8 cellular contexts compared by ENCODE assay signal in the genomic region with DNA sequence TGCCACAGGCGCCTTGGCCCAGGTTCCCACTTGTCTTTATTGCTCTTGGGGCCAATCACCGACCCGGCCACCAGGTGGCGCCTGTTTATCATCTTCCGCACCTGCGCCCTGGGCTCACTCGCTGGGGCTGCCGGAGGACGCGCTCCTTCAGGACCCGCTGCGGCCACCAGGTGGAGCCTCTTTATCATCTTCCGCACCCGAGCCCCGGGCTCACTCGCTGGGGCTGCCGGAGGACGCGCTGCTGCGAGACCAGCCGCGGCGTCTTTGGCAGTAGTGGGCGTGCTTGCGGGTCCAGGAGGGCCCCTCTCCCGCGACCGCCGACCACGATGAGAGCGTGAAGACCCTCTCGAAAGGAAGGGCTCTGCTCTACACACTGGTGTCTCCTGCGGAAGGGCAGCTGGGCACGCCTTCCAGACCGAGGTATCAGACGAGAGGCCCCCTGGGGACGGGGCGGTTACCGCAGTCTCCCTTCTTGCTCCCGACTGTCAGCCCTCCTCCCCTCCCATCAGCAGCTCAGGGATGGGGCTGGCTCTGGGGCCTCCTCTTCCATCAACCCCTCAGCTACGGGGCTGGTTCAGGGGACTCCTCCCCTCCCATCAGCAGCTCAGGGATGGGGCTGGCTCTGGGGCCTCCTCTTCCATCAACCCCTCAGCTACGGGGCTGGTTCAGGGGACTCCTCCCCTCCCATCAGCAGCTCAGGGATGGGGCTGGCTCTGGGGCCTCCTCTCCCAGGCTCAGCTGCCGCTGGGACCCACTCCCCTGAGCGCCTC. TPM values are rescaled to one million over a fixed set of nuclear protein-coding genes. Genes with fewer than 3 reads are reported as not detected.
DNase-seq lines count a peak whose midpoint lies in the region; ATAC-seq and TF ChIP-seq lines count a peak whose summit lies in the region.
"Not testable (repeated sequence)": the region's sequence is repeated elsewhere in the genome, so short reads cannot be mapped to it uniquely, and the experiment has no call there.

No MANE protein-coding gene starts in this region.

- peak; percentile 53 to 93 for ATAC-seq in CD4-positive, CD25-positive, alpha-beta regulatory T cell (ENCODE audit: low read depth in 2 of 2)
- peak; percentile 100 for ATAC-seq in GM19455 (IDR thresholded peaks at IDR 0.05; ENCODE audit: unreplicated experiment)
- ATAC-seq in HG03354 (IDR thresholded peaks at IDR 0.05; ENCODE audit: poor library complexity, severe bottlenecking, unreplicated experiment): peak; percentile 100
- ATAC-seq in lung (ENCODE audit: insufficient read depth, low FRiP score): peak; percentile 64

- H3K27me3 Mint-ChIP-seq in CD4-positive, CD25-positive, alpha-beta regulatory T cell: not testable (repeated sequence)

- not testable (repeated sequence) for H3K9me3 ChIP-seq in CD4-positive, CD25-positive, alpha-beta regulatory T cell (ENCODE audit: control insufficient read depth in 2 of 2, low read length in 2 of 2)
- peaks cover 3 to 16% of the 10 kb centered on the region in 2 donors for H3K9me3 ChIP-seq in lung (ENCODE audit: control insufficient read depth in 2 of 2, insufficient read depth in 1 of 2, low read length in 1 of 2)

- H3K27me3 ChIP-seq in CD4-positive, CD25-positive, alpha-beta regulatory T cell (ENCODE audit: control insufficient read depth, insufficient read depth, low read length); lung (ENCODE audit: control insufficient read depth, insufficient read depth): not testable (repeated sequence)

- peaks cover 0 to 12% (median 3%) of the 10 kb centered on the region in 7 donors for H3K9me3 Mint-ChIP-seq in CD4-positive, CD25-positive, alpha-beta regulatory T cell

- H3K36me3 Mint-ChIP-seq in CD4-positive, CD25-positive, alpha-beta regulatory T cell: not testable (repeated sequence)

- not testable (repeated sequence) for H3K36me3 ChIP-seq in CD4-positive, CD25-positive, alpha-beta regulatory T cell (ENCODE audit: control insufficient read depth, insufficient read depth, low read length); lung (ENCODE audit: control insufficient read depth in 2 of 2, insufficient read depth in 2 of 2, low read length in 2 of 2)

- not testable (repeated sequence) for H3K4me3 ChIP-seq in CD4-positive, CD25-positive, alpha-beta regulatory T cell (ENCODE audit: low read depth, low read length); lung

- WGBS in lung, 2 donors: 7 to 26% methylated on average over 41 to 44 of the region's 44 CpGs

- TF ChIP-seq CTCF in lung (IDR thresholded peaks at IDR 0.05; ENCODE audit: control extremely low read depth, extremely low read depth): peak; percentile 35

- H3K4me1 Mint-ChIP-seq in CD4-positive, CD25-positive, alpha-beta regulatory T cell: not testable (repeated sequence)

- not testable (repeated sequence) for H3K27ac ChIP-seq in CD4-positive, CD25-positive, alpha-beta regulatory T cell (ENCODE audit: insufficient read depth, low read length, poor library complexity, severe bottlenecking); lung (ENCODE audit: low read depth in 1 of 2, low read length in 1 of 2)

- not testable (repeated sequence) for H3K27ac Mint-ChIP-seq in CD4-positive, CD25-positive, alpha-beta regulatory T cell

- H3K4me1 ChIP-seq in CD4-positive, CD25-positive, alpha-beta regulatory T cell (ENCODE audit: control insufficient read depth, insufficient read depth, low read length, poor library complexity, severe bottlenecking); lung (ENCODE audit: control insufficient read depth in 2 of 2, insufficient read depth in 2 of 2, low read length in 2 of 2): not testable (repeated sequence)

- peak overlapping the region; percentile 35 to 88 (median 66) for H3K4me3 Mint-ChIP-seq in CD4-positive, CD25-positive, alpha-beta regulatory T cell

- peak; percentile 56 to 87 (median 76) for DNase-seq in CD4-positive, CD25-positive, alpha-beta regulatory T cell
- peak; percentile 16 for DNase-seq in NK-92 treated with Interleukin-12 subunit alpha and Interleukin-12 subunit beta, amount 100 ng/mL, for 24 hours (lab: John Stamatoyannopoulos, UW)
- peak; percentile 52 for DNase-seq in activated CD8-positive, alpha-beta memory T cell treated with anti-CD3 and anti-CD28 coated beads, Interleukin-2, amount 50 U/mL, for 1 hour (ENCODE audit: extremely low read depth)
- peak; percentile 83 for DNase-seq in effector CD8-positive, alpha-beta T cell (lab: John Stamatoyannopoulos, UW)
- DNase-seq in lung (ENCODE audit: low spot score): peak; percentile 34
- DNase-seq in stimulated activated CD4-positive, alpha-beta T cell treated with anti-CD3 and anti-CD28 coated beads, TNF-alpha, amount 100 ng/mL, for 24 hours (ENCODE audit: low read depth in 3 of 3): peak; percentile 32 to 94 (median 85)

RNA-seq across cellular contexts. Expression of gene OR2L8, which starts 11.5 kb away (rescaled TPM):
- 0.42 TPM for total RNA-seq in CD4-positive, CD25-positive, alpha-beta regulatory T cell
- polyA plus RNA-seq in CD4-positive, CD25-positive, alpha-beta regulatory T cell: not detected
- not detected for total RNA-seq in lung
- not detected for polyA plus RNA-seq in lung

RNA-seq across cellular contexts. Expression of gene OR2AJ1, which starts 12.5 kb away (rescaled TPM):
- not detected for total RNA-seq in CD4-positive, CD25-positive, alpha-beta regulatory T cell
- polyA plus RNA-seq in CD4-positive, CD25-positive, alpha-beta regulatory T cell: not detected
- total RNA-seq in lung: not detected
- not detected for polyA plus RNA-seq in lung

RNA-seq across cellular contexts. Expression of gene OR2T8, which starts 17.1 kb away (rescaled TPM):
- not detected for total RNA-seq in CD4-positive, CD25-positive, alpha-beta regulatory T cell
- polyA plus RNA-seq in CD4-positive, CD25-positive, alpha-beta regulatory T cell: not detected
- under 1 TPM in 1 of 2 donors, not detected in 1; 0.21 TPM for total RNA-seq in lung
- polyA plus RNA-seq in lung: under 1 TPM in 1 of 2 donors, not detected in 1; 0.16 TPM

RNA-seq across cellular contexts. Expression of gene OR2AK2, which starts 27.9 kb away (rescaled TPM):
- not detected for total RNA-seq in CD4-positive, CD25-positive, alpha-beta regulatory T cell
- polyA plus RNA-seq in CD4-positive, CD25-positive, alpha-beta regulatory T cell: not detected
- total RNA-seq in lung: not detected
- polyA plus RNA-seq in lung: not detected

RNA-seq across cellular contexts. Expression of gene OR2W3, which starts 41.8 kb away (rescaled TPM):
- not detected for total RNA-seq in CD4-positive, CD25-positive, alpha-beta regulatory T cell
- polyA plus RNA-seq in CD4-positive, CD25-positive, alpha-beta regulatory T cell: not detected
- total RNA-seq in lung: 1 to 10 TPM; 1.1 to 2.0 TPM
- polyA plus RNA-seq in lung: under 1 TPM; 0.31 to 0.35 TPM

Comparison
In these comparisons a context has a peak if more than half of its experiments do, and no peak if none do; other contexts are left out.
1. DNase-seq: peak in every context shown above with its lines; median percentile 85 in stimulated activated CD4-positive, alpha-beta T cell treated with anti-CD3 and anti-CD28 coated beads, TNF-alpha, amount 100 ng/mL, for 24 hours; 83 in effector CD8-positive, alpha-beta T cell; 76 in CD4-positive, CD25-positive, alpha-beta regulatory T cell; 52 in activated CD8-positive, alpha-beta memory T cell treated with anti-CD3 and anti-CD28 coated beads, Interleukin-2, amount 50 U/mL, for 1 hour; 34 in lung; 16 in NK-92 treated with Interleukin-12 subunit alpha and Interleukin-12 subunit beta, amount 100 ng/mL, for 24 hours.